Comparison of ENCODE assay signal across 9 cellular contexts in genomic region chr11:46382644-46383403, GRCh38. TPM values are rescaled to one million over a fixed set of nuclear protein-coding genes. Genes with fewer than 3 reads are reported as not detected.
A peak's percentile ranks its signal among the peaks of the same experiment; 100 is the strongest.
DNase-seq lines count a peak whose midpoint lies in the region; ATAC-seq, FAIRE-seq and TF ChIP-seq lines count a peak whose summit lies in the region.
"Had no signal": no experiment of that assay in that cellular context is flagged by ENCODE, and none has a peak within 500 bp of the region (broad histone marks: within the 10 kb centered on the region; RNA-seq: fewer than 3 reads in every experiment).

No MANE protein-coding gene starts in this region.

- H2AFZ ChIP-seq in GM12878 (ENCODE audit: control insufficient read depth, low read depth, low read length): no peak overlapping the region
- H2AFZ ChIP-seq in HepG2 (ENCODE audit: low read length): no peak overlapping the region

- RAD21 ChIA-PET in GM12878 (lab: Charles Lee; ENCODE audit: unreplicated experiment): interaction anchor here (0.7 to 0.9 kb wide), 2 partner anchors 23 to 30 kb away, joined by 3 read pairs; no protein-coding TSS in a partner anchor

- TF ChIP-seq EP300 in GM12878 (IDR thresholded peaks at IDR 0.05; ENCODE audit: borderline replicate concordance in 1 of 2, control insufficient read depth in 1 of 2, low read depth in 2 of 2, low read length in 2 of 2): no peak
- TF ChIP-seq EP300 in HepG2 (IDR thresholded peaks at IDR 0.05; ENCODE audit: low read depth in 2 of 2, low read length in 2 of 2): no peak
- no peak for TF ChIP-seq EP300 in HepG2 (CRISPR knock-in tag; IDR thresholded peaks at IDR 0.05; ENCODE audit: borderline replicate concordance)

- TF ChIP-seq RAD21 in GM12878 (IDR thresholded peaks at IDR 0.05; ENCODE audit: insufficient read depth, low read depth, low read length): no peak
- TF ChIP-seq RAD21 in HepG2 (CRISPR knock-in tag; IDR thresholded peaks at IDR 0.05): no peak

- H3K4me2 ChIP-seq in DOHH2 (ENCODE audit: low read length): no peak overlapping the region
- H3K4me2 ChIP-seq in GM12878 (ENCODE audit: control insufficient read depth, insufficient read depth): peak overlapping the region; percentile 93
- peak overlapping the region; percentile 86 for H3K4me2 ChIP-seq in HepG2 (ENCODE audit: low read depth, low read length)

- H4K20me1 ChIP-seq in DOHH2 (ENCODE audit: control insufficient read depth, insufficient read depth, low read depth, low read length) (no peaks in the 10 kb centered on the region; the same call in 1 of the 2 replicates), GM12878 (ENCODE audit: control insufficient read depth, insufficient read depth) (no peaks in the 10 kb centered on the region), HepG2 (ENCODE audit: insufficient read depth, low read length) (peaks cover 8% of the 10 kb centered on the region)

- FAIRE-seq in GM12878 (lab: Jason Lieb, UNC) (no peak), HepG2 (lab: Jason Lieb, UNC) (peak; percentile 44), GM12891 (lab: Jason Lieb, UNC) (no peak)

- no peak for ATAC-seq in GM12878
- ATAC-seq in HepG2: no peak
- ATAC-seq in HG03159 (IDR thresholded peaks at IDR 0.05; ENCODE audit: unreplicated experiment): no peak

- TF ChIP-seq CTCF in DOHH2 (IDR thresholded peaks at IDR 0.05; ENCODE audit: low read depth, low read length, poor library complexity, severe bottlenecking) (peak; percentile 74), GM12878 (IDR thresholded peaks at IDR 0.05 in 2 of 3, conservative IDR thresholded peaks at IDR 0.05 in 1 of 3; ENCODE audit: control insufficient read depth in 2 of 3, extremely low read depth in 1 of 3, insufficient read depth in 1 of 3, low read depth in 3 of 3, low read length in 3 of 3) (peak in 2 of 3 experiments; percentile 17 to 26; a peak in 3 of 6 replicates), HepG2 (CRISPR knock-in tag; IDR thresholded peaks at IDR 0.05) (peak; percentile 72), vagina (IDR thresholded peaks at IDR 0.05) (peak in 2 of 3 experiments; percentile 1 to 18)

- BruUV-seq in GM12878 (replicated peaks; lab: Mats Ljungman, UMichigan): no TSS peak
- no TSS peak for BruUV-seq in HepG2 (replicated peaks; lab: Mats Ljungman, UMichigan)

- no peaks in the 10 kb centered on the region; the same call in 1 of the 2 replicates for H3K36me3 ChIP-seq in DOHH2 (ENCODE audit: control insufficient read depth, low read length)
- H3K36me3 ChIP-seq in GM12878 (ENCODE audit: control insufficient read depth in 2 of 2, insufficient read depth in 2 of 2, low read length in 1 of 2): peaks cover 0 to 3% of the 10 kb centered on the region in 2 experiments; a peak in 2 of 4 replicates
- 0 out of 5 replicates have a peak, but pooled peaks cover 0 to 1% of the 10 kb centered on the region in 2 experiments for H3K36me3 ChIP-seq in HepG2 (replicated peaks in 1 of 2; ENCODE audit: control insufficient read depth in 1 of 2, insufficient read depth in 2 of 2, low read length in 2 of 2)
- H3K36me3 ChIP-seq in vagina: no peaks in the 10 kb centered on the region

- H3K9me3 ChIP-seq in DOHH2 (ENCODE audit: control insufficient read depth, insufficient read depth, low read length) (no peaks in the 10 kb centered on the region), GM12878 (replicated peaks; ENCODE audit: control insufficient read depth, insufficient read depth, low read length) (no peaks in the 10 kb centered on the region), HepG2 (ENCODE audit: low read length) (no peaks in the 10 kb centered on the region), vagina (no peaks in the 10 kb centered on the region)

- intact Hi-C loops in GM12878 (cut with micrococcal nuclease; ENCODE audit: unreplicated experiment): no loop called here
- intact Hi-C loops in HepG2 (cut with micrococcal nuclease; ENCODE audit: unreplicated experiment): no loop called here
- intact Hi-C loops in vagina (cut with DNase I): loop anchor here (10.0 kb wide), 1 partner anchor 232 kb away; the partner anchor contains the start of genes ATG13 and HARBI1

- H3K27me3 ChIP-seq in DOHH2 (ENCODE audit: control insufficient read depth, low read length) (peaks cover 35% of the 10 kb centered on the region), GM12878 (replicated peaks in 1 of 2; ENCODE audit: control insufficient read depth in 2 of 2, insufficient read depth in 2 of 2, low read length in 1 of 2) (peaks cover 7 to 17% of the 10 kb centered on the region in 2 experiments), HepG2 (ENCODE audit: control insufficient read depth in 1 of 2, insufficient read depth in 2 of 2, low read length in 2 of 2) (peaks cover 0 to 6% of the 10 kb centered on the region in 2 experiments; a peak in 2 of 5 replicates), vagina (no peaks in the 10 kb centered on the region)

- H3K27ac ChIP-seq in DOHH2 (ENCODE audit: low read depth, low read length) (no peak overlapping the region), GM12878 (ENCODE audit: control insufficient read depth, insufficient read depth) (no peak overlapping the region), HepG2 (ENCODE audit: extremely low read length, insufficient read depth, low read length) (no peak overlapping the region), vagina (no peak overlapping the region)

- H3K9me2 ChIP-seq in DOHH2 (replicated peaks; ENCODE audit: control insufficient read depth, low read length): no peaks in the 10 kb centered on the region

- no peak overlapping the region for H3K9ac ChIP-seq in GM12878 (ENCODE audit: control insufficient read depth, insufficient read depth, low read length)
- H3K9ac ChIP-seq in HepG2 (ENCODE audit: insufficient read depth, low read depth, low read length): peak overlapping the region; percentile 66

- H3F3A ChIP-seq in DOHH2 (ENCODE audit: control insufficient read depth, insufficient read depth): no peaks in the 10 kb centered on the region

- no peak overlapping the region for H3K4me3 ChIP-seq in DOHH2 (ENCODE audit: low read length)
- H3K4me3 ChIP-seq in GM12878: no peak overlapping the region
- peak overlapping the region; percentile 77 to 92 (median 85) for H3K4me3 ChIP-seq in HepG2 (replicated peaks in 1 of 3; ENCODE audit: insufficient read depth in 1 of 3, low read depth in 2 of 3, low read length in 3 of 3)
- peak overlapping the region; percentile 68 to 79 for H3K4me3 ChIP-seq in vagina

- SMC1A ChIA-PET in GM12878 (lab: Charles Lee; ENCODE audit: uncharacterized antibody, unreplicated experiment): interaction anchor here (0.6 to 1.2 kb wide), 3 partner anchors 10 to 235 kb away, joined by 3 read pairs; partner anchors contain the start of genes ATG13 and HARBI1

- in situ Hi-C loops in GM12878 (cut with MboI) (no loop called here), HepG2 (cut with HindIII; ENCODE audit: extremely low pct_ligation_motif_present, low pct_unique_long_range_greater_than_20kb) (no loop called here)

- DNase-seq in LoVo (ENCODE audit: low spot score) (peak; percentile 39), GM12878 (ENCODE audit: low read depth, low spot score) (no peak), HepG2 (ENCODE audit: low spot score) (peak; percentile 57), vagina (ENCODE audit: extremely low spot score in 2 of 2) (no peak), GM12891 (ENCODE audit: insufficient read length, low spot score) (no peak)
- no peak for DNase-seq in stimulated activated CD4-positive, alpha-beta T cell treated with anti-CD3 and anti-CD28 coated beads, Interleukin-2, amount 100 ng/mL, for 48 hours
- DNase-seq: activated B cell treated with CpG ODN at 0.5 μM for 24 hours had no signal

- H3K4me1 ChIP-seq in DOHH2 (ENCODE audit: control insufficient read depth, low read length): peaks cover 19% of the 10 kb centered on the region
- H3K4me1 ChIP-seq in GM12878 (ENCODE audit: control insufficient read depth, insufficient read depth, low read length): peaks cover 8% of the 10 kb centered on the region
- H3K4me1 ChIP-seq in HepG2 (ENCODE audit: insufficient read depth, low read length): peaks cover 49% of the 10 kb centered on the region
- H3K4me1 ChIP-seq in vagina: peaks cover 23% of the 10 kb centered on the region

- POLR2A ChIA-PET in GM12878 (lab: Charles Lee): interaction anchor here (0.6 kb wide), 2 partner anchors 32 to 95 kb away, joined by 4 to 6 read pairs; no protein-coding TSS in a partner anchor
- POLR2A ChIA-PET in HepG2 (lab: Yijun Ruan, JAX): interaction anchor here (0.7 to 1.2 kb wide), 3 partner anchors 9 to 171 kb away, joined by 3 to 9 read pairs (median 4); partner anchors contain the start of gene CHRM4

- CTCF ChIA-PET in GM12878 (lab: Yijun Ruan, JAX): interaction anchor here (0.9 to 1.8 kb wide), 12 partner anchors 13 to 235 kb away, joined by 3 to 9 read pairs (median 4); no protein-coding TSS in a partner anchor
- CTCF ChIA-PET in HepG2 (lab: Yijun Ruan, JAX; ENCODE audit: low intra/inter-chr PET ratio, low total read pairs): no interaction called here

- 68% methylated on average over 15 of the region's 18 CpGs for WGBS in GM12878 (ENCODE audit: insufficient coverage, insufficient replicate concordance, low lambda C conversion rate, missing lambda C conversion rate)
- WGBS in HepG2 (ENCODE audit: low lambda C conversion rate): 42% methylated on average over 13 of the region's 18 CpGs

- TF ChIP-seq POLR2A in GM12878 (IDR thresholded peaks at IDR 0.05; ENCODE audit: low read depth, low read length) (no peak), HepG2 (IDR thresholded peaks at IDR 0.05; ENCODE audit: insufficient read depth in 1 of 2, low read depth in 2 of 2, low read length in 2 of 2) (no peak), vagina (IDR thresholded peaks at IDR 0.05) (no peak), GM12891 (IDR thresholded peaks at IDR 0.05; ENCODE audit: low read depth, low read length) (no peak)

- no peaks in the 10 kb centered on the region for H3K79me2 ChIP-seq in DOHH2 (ENCODE audit: control insufficient read depth, low read length)
- H3K79me2 ChIP-seq in GM12878 (ENCODE audit: control insufficient read depth, insufficient read depth, low read length): no peaks in the 10 kb centered on the region
- H3K79me2 ChIP-seq in HepG2 (ENCODE audit: insufficient read depth, low read length): peaks cover 4% of the 10 kb centered on the region

RNA-seq across cellular contexts. Expression of gene MDK, which starts 1.4 kb away (rescaled TPM):
- 9.0 and 12.6 TPM in 2 replicates for total RNA-seq in GM12878 (2013; cell fraction: nucleolus; rRNA removed)
- 6.9 and 8.5 TPM in 2 replicates for total RNA-seq in GM12878 (2014; rRNA removed)
- total RNA-seq in GM12878 (2014; rRNA removed; fragmentation: Illumina TruSeq; extraction: Trizol): 4.7 and 5.5 TPM in 2 replicates
- 11.2 and 12.8 TPM in 2 replicates for total RNA-seq in GM12878 (2021)
- polyA plus RNA-seq in GM12878 (2011; ENCODE audit: low read depth): 7.4 TPM
- 2.6 and 3.8 TPM in 2 replicates for polyA plus RNA-seq in GM12878 (2011; rRNA removed)
- polyA plus RNA-seq in GM12878 (2011; cell fraction: cytosol; rRNA removed): 9.0 and 10.2 TPM in 2 replicates
- polyA plus RNA-seq in GM12878 (2011; cell fraction: nucleus; rRNA removed): 4.6 and 4.7 TPM in 2 replicates
- polyA plus RNA-seq in GM12878 (2012): 6.1 and 9.0 TPM in 2 replicates
- polyA plus RNA-seq in GM12878 (2014; fragmentation: Illumina TruSeq; extraction: Trizol): 3.0 and 12.3 TPM in 2 replicates
- polyA plus RNA-seq in GM12878 (2014; fragmentation: Nextera tagmentation; extraction: Ambion mirVana): 1 to 10 TPM in 1 of 2 experiments, under 1 TPM in 1; 0.77 to 2.3 TPM
- polyA plus RNA-seq in GM12878 (2014; rRNA removed): 12.6 and 17.8 TPM in 2 replicates
- 10 to 100 TPM; 11.8 to 13.7 TPM for polyA plus RNA-seq in GM12878 (2016; fragmentation: Nextera tagmentation; extraction: Ambion mirVana)
- polyA minus RNA-seq in GM12878 (2011; rRNA and poly(A)+ RNA removed): 1.4 and 1.5 TPM in 2 replicates
- 2.5 TPM in 1 of 2 replicates, not detected in the other for polyA minus RNA-seq in GM12878 (2011; cell fraction: cytosol; rRNA and poly(A)+ RNA removed)
- 0.48 and 1.3 TPM in 2 replicates for polyA minus RNA-seq in GM12878 (2011; cell fraction: nucleus; rRNA and poly(A)+ RNA removed)
- 149 and 312 TPM in 2 replicates for total RNA-seq in HepG2 (2016; rRNA removed; fragmentation: Illumina TruSeq; extraction: Trizol)
- 310 and 356 TPM in 2 replicates for total RNA-seq in HepG2 (2016; cell fraction: cytosol; rRNA removed; fragmentation: Illumina TruSeq; extraction: Trizol; ENCODE audit: low read depth)
- 138 and 308 TPM in 2 replicates for total RNA-seq in HepG2 (2016; cell fraction: insoluble cytoplasmic fraction; rRNA removed; fragmentation: Illumina TruSeq; extraction: Trizol)
- 284 and 347 TPM in 2 replicates for total RNA-seq in HepG2 (2016; cell fraction: membrane; rRNA removed; fragmentation: Illumina TruSeq; extraction: Trizol)
- total RNA-seq in HepG2 (2016; cell fraction: nucleus; rRNA removed; fragmentation: Illumina TruSeq; extraction: Trizol): 197 and 254 TPM in 2 replicates
- 355 and 407 TPM in 2 replicates for polyA plus RNA-seq in HepG2 (2011; rRNA removed)
- 510 and 850 TPM in 2 replicates for polyA plus RNA-seq in HepG2 (2011; cell fraction: cytosol; rRNA removed)
- polyA plus RNA-seq in HepG2 (2011; cell fraction: nucleus; rRNA removed): 205 and 210 TPM in 2 replicates
- polyA plus RNA-seq in HepG2 (2012): 127 and 170 TPM in 2 replicates
- 699 and 772 TPM in 2 replicates for polyA plus RNA-seq in HepG2 (2016; cell fraction: cytosol; fragmentation: Illumina TruSeq; extraction: Trizol; ENCODE audit: low read depth)
- polyA plus RNA-seq in HepG2 (2016; cell fraction: insoluble cytoplasmic fraction; fragmentation: Illumina TruSeq; extraction: Trizol; ENCODE audit: low read depth): 298 and 351 TPM in 2 replicates
- 584 and 631 TPM in 2 replicates for polyA plus RNA-seq in HepG2 (2016; cell fraction: membrane; fragmentation: Illumina TruSeq; extraction: Trizol; ENCODE audit: low read depth)
- 829 and 892 TPM in 2 replicates for polyA plus RNA-seq in HepG2 (2016; cell fraction: nucleus; fragmentation: Illumina TruSeq; extraction: Trizol; ENCODE audit: insufficient read depth, low read depth)
- 1.3 and 126 TPM in 2 replicates for polyA minus RNA-seq in HepG2 (2011; rRNA and poly(A)+ RNA removed; ENCODE audit: low replicate concordance)
- polyA minus RNA-seq in HepG2 (2011; cell fraction: cytosol; rRNA and poly(A)+ RNA removed): 66.8 and 86.0 TPM in 2 replicates
- polyA minus RNA-seq in HepG2 (2011; cell fraction: nucleus; rRNA and poly(A)+ RNA removed): 18.5 and 19.3 TPM in 2 replicates
- 142 TPM for total RNA-seq in vagina
- 2.5 TPM for polyA plus RNA-seq in GM12891 (2012; ENCODE audit: low read depth, missing spikeins)

RNA-seq across cellular contexts. Expression of gene CHRM4, which starts 8.8 kb away (rescaled TPM):
- total RNA-seq in GM12878 (2013; cell fraction: nucleolus; rRNA removed): not detected in 2 replicates
- total RNA-seq in GM12878 (2014; rRNA removed) (0.23 TPM in 1 of 2 replicates, not detected in the other), GM12878 (2014; rRNA removed; fragmentation: Illumina TruSeq; extraction: Trizol) (not detected in 2 replicates), GM12878 (2021) (0.13 TPM in 1 of 2 replicates, not detected in the other), HepG2 (2016; rRNA removed; fragmentation: Illumina TruSeq; extraction: Trizol) (0.13 TPM in 1 of 2 replicates, not detected in the other), vagina (not detected)
- polyA plus RNA-seq in GM12878 (2011; ENCODE audit: low read depth): 0.17 TPM
- polyA plus RNA-seq in GM12878 (2011; rRNA removed) (not detected in 2 replicates), GM12878 (2014; fragmentation: Illumina TruSeq; extraction: Trizol) (0.12 TPM in 1 of 2 replicates, not detected in the other), GM12878 (2014; fragmentation: Nextera tagmentation; extraction: Ambion mirVana) (not detected), GM12878 (2014; rRNA removed) (not detected in 2 replicates), GM12878 (2016; fragmentation: Nextera tagmentation; extraction: Ambion mirVana) (not detected), HepG2 (2011; rRNA removed) (0.21 and 0.22 TPM in 2 replicates)
- polyA plus RNA-seq in GM12878 (2011; cell fraction: cytosol; rRNA removed): 0.04 and 0.05 TPM in 2 replicates
- polyA plus RNA-seq in GM12878 (2011; cell fraction: nucleus; rRNA removed): 0.13 TPM in 1 of 2 replicates, not detected in the other
- polyA plus RNA-seq in GM12878 (2012): 0.11 and 0.16 TPM in 2 replicates
- polyA minus RNA-seq in GM12878 (2011; rRNA and poly(A)+ RNA removed): not detected in 2 replicates
- not detected in 2 replicates for polyA minus RNA-seq in GM12878 (2011; cell fraction: cytosol; rRNA and poly(A)+ RNA removed)
- not detected in 2 replicates for polyA minus RNA-seq in GM12878 (2011; cell fraction: nucleus; rRNA and poly(A)+ RNA removed)
- total RNA-seq in HepG2 (2016; cell fraction: cytosol; rRNA removed; fragmentation: Illumina TruSeq; extraction: Trizol; ENCODE audit: low read depth): not detected in 2 replicates
- total RNA-seq in HepG2 (2016; cell fraction: insoluble cytoplasmic fraction; rRNA removed; fragmentation: Illumina TruSeq; extraction: Trizol): 0.11 TPM in 1 of 2 replicates, not detected in the other
- total RNA-seq in HepG2 (2016; cell fraction: membrane; rRNA removed; fragmentation: Illumina TruSeq; extraction: Trizol): 0.15 TPM in 1 of 2 replicates, not detected in the other
- total RNA-seq in HepG2 (2016; cell fraction: nucleus; rRNA removed; fragmentation: Illumina TruSeq; extraction: Trizol): 0.25 TPM in 1 of 2 replicates, not detected in the other
- polyA plus RNA-seq in HepG2 (2011; cell fraction: cytosol; rRNA removed): 0.12 and 0.19 TPM in 2 replicates
- 0.43 and 0.85 TPM in 2 replicates for polyA plus RNA-seq in HepG2 (2011; cell fraction: nucleus; rRNA removed)
- 0.27 TPM in 1 of 2 replicates, not detected in the other for polyA plus RNA-seq in HepG2 (2012)
- polyA plus RNA-seq in HepG2 (2016; cell fraction: cytosol; fragmentation: Illumina TruSeq; extraction: Trizol; ENCODE audit: low read depth): 0.08 TPM in 1 of 2 replicates, not detected in the other
- 0.15 TPM in 1 of 2 replicates, not detected in the other for polyA plus RNA-seq in HepG2 (2016; cell fraction: insoluble cytoplasmic fraction; fragmentation: Illumina TruSeq; extraction: Trizol; ENCODE audit: low read depth)
- polyA plus RNA-seq in HepG2 (2016; cell fraction: membrane; fragmentation: Illumina TruSeq; extraction: Trizol; ENCODE audit: low read depth): 0.21 TPM in 1 of 2 replicates, not detected in the other
- polyA plus RNA-seq in HepG2 (2016; cell fraction: nucleus; fragmentation: Illumina TruSeq; extraction: Trizol; ENCODE audit: insufficient read depth, low read depth): 0.41 TPM in 1 of 2 replicates, not detected in the other
- 0.58 and 0.90 TPM in 2 replicates for polyA minus RNA-seq in HepG2 (2011; rRNA and poly(A)+ RNA removed; ENCODE audit: low replicate concordance)
- not detected in 2 replicates for polyA minus RNA-seq in HepG2 (2011; cell fraction: cytosol; rRNA and poly(A)+ RNA removed)
- polyA minus RNA-seq in HepG2 (2011; cell fraction: nucleus; rRNA and poly(A)+ RNA removed): 0.50 and 0.52 TPM in 2 replicates
- polyA plus RNA-seq in GM12891 (2012; ENCODE audit: low read depth, missing spikeins): 0.22 TPM

RNA-seq across cellular contexts. Expression of gene DGKZ, which starts 35.6 kb away (rescaled TPM):
- total RNA-seq in GM12878 (2013; cell fraction: nucleolus; rRNA removed): 125 and 130 TPM in 2 replicates
- 59.0 and 67.4 TPM in 2 replicates for total RNA-seq in GM12878 (2014; rRNA removed)
- total RNA-seq in GM12878 (2014; rRNA removed; fragmentation: Illumina TruSeq; extraction: Trizol): 17.5 and 22.3 TPM in 2 replicates
- total RNA-seq in GM12878 (2021): 69.3 and 78.4 TPM in 2 replicates
- 16.5 TPM for polyA plus RNA-seq in GM12878 (2011; ENCODE audit: low read depth)
- 16.5 and 35.2 TPM in 2 replicates for polyA plus RNA-seq in GM12878 (2011; rRNA removed)
- 68.4 and 86.8 TPM in 2 replicates for polyA plus RNA-seq in GM12878 (2011; cell fraction: cytosol; rRNA removed)
- polyA plus RNA-seq in GM12878 (2011; cell fraction: nucleus; rRNA removed): 403 and 444 TPM in 2 replicates
- polyA plus RNA-seq in GM12878 (2012): 43.3 and 52.1 TPM in 2 replicates
- polyA plus RNA-seq in GM12878 (2014; fragmentation: Illumina TruSeq; extraction: Trizol): 8.3 and 29.0 TPM in 2 replicates
- 1 to 10 TPM in 1 of 2 experiments, under 1 TPM in 1; 0.50 to 1.6 TPM for polyA plus RNA-seq in GM12878 (2014; fragmentation: Nextera tagmentation; extraction: Ambion mirVana)
- 68.4 and 78.5 TPM in 2 replicates for polyA plus RNA-seq in GM12878 (2014; rRNA removed)
- 10 to 100 TPM; 43.7 to 44.6 TPM for polyA plus RNA-seq in GM12878 (2016; fragmentation: Nextera tagmentation; extraction: Ambion mirVana)
- 36.9 and 81.4 TPM in 2 replicates for polyA minus RNA-seq in GM12878 (2011; rRNA and poly(A)+ RNA removed)
- 26.5 and 41.5 TPM in 2 replicates for polyA minus RNA-seq in GM12878 (2011; cell fraction: cytosol; rRNA and poly(A)+ RNA removed)
- 67.3 and 115 TPM in 2 replicates for polyA minus RNA-seq in GM12878 (2011; cell fraction: nucleus; rRNA and poly(A)+ RNA removed)
- 14.6 and 20.7 TPM in 2 replicates for total RNA-seq in HepG2 (2016; rRNA removed; fragmentation: Illumina TruSeq; extraction: Trizol)
- 11.9 and 13.2 TPM in 2 replicates for total RNA-seq in HepG2 (2016; cell fraction: cytosol; rRNA removed; fragmentation: Illumina TruSeq; extraction: Trizol; ENCODE audit: low read depth)
- 11.6 and 19.8 TPM in 2 replicates for total RNA-seq in HepG2 (2016; cell fraction: insoluble cytoplasmic fraction; rRNA removed; fragmentation: Illumina TruSeq; extraction: Trizol)
- 26.9 and 29.6 TPM in 2 replicates for total RNA-seq in HepG2 (2016; cell fraction: membrane; rRNA removed; fragmentation: Illumina TruSeq; extraction: Trizol)
- total RNA-seq in HepG2 (2016; cell fraction: nucleus; rRNA removed; fragmentation: Illumina TruSeq; extraction: Trizol): 18.5 and 22.1 TPM in 2 replicates
- polyA plus RNA-seq in HepG2 (2011; rRNA removed): 15.8 and 17.6 TPM in 2 replicates
- 8.8 and 15.2 TPM in 2 replicates for polyA plus RNA-seq in HepG2 (2011; cell fraction: cytosol; rRNA removed)
- 108 and 162 TPM in 2 replicates for polyA plus RNA-seq in HepG2 (2011; cell fraction: nucleus; rRNA removed)
- polyA plus RNA-seq in HepG2 (2012): 11.6 and 19.4 TPM in 2 replicates
- 18.6 and 18.8 TPM in 2 replicates for polyA plus RNA-seq in HepG2 (2016; cell fraction: cytosol; fragmentation: Illumina TruSeq; extraction: Trizol; ENCODE audit: low read depth)
- polyA plus RNA-seq in HepG2 (2016; cell fraction: insoluble cytoplasmic fraction; fragmentation: Illumina TruSeq; extraction: Trizol; ENCODE audit: low read depth): 21.9 and 30.3 TPM in 2 replicates
- polyA plus RNA-seq in HepG2 (2016; cell fraction: membrane; fragmentation: Illumina TruSeq; extraction: Trizol; ENCODE audit: low read depth): 44.5 and 49.9 TPM in 2 replicates
- 65.9 and 71.9 TPM in 2 replicates for polyA plus RNA-seq in HepG2 (2016; cell fraction: nucleus; fragmentation: Illumina TruSeq; extraction: Trizol; ENCODE audit: insufficient read depth, low read depth)
- polyA minus RNA-seq in HepG2 (2011; rRNA and poly(A)+ RNA removed; ENCODE audit: low replicate concordance): 43.2 and 71.9 TPM in 2 replicates
- 12.3 and 14.8 TPM in 2 replicates for polyA minus RNA-seq in HepG2 (2011; cell fraction: cytosol; rRNA and poly(A)+ RNA removed)
- 15.9 and 16.9 TPM in 2 replicates for polyA minus RNA-seq in HepG2 (2011; cell fraction: nucleus; rRNA and poly(A)+ RNA removed)
- 78.8 TPM for total RNA-seq in vagina
- 39.6 TPM for polyA plus RNA-seq in GM12891 (2012; ENCODE audit: low read depth, missing spikeins)

Comparison
In these comparisons a context has a peak if more than half of its experiments do, and no peak if none do; other contexts are left out.
1. H3K4me3 ChIP-seq: peak in HepG2 (3 of 3) and vagina (2 of 2); none in DOHH2 (single experiment) and GM12878 (single experiment).
2. CTCF ChIP-seq: peak in every context shown above with its lines; median percentile 74 in DOHH2; 72 in HepG2; 22 in GM12878; 10 in vagina.
3. DNase-seq: peak in LoVo (single experiment) and HepG2 (single experiment); none in GM12878 (single experiment), vagina (0 of 2), GM12891 (single experiment) and stimulated activated CD4-positive, alpha-beta T cell treated with anti-CD3 and anti-CD28 coated beads, Interleukin-2, amount 100 ng/mL, for 48 hours (0 of 2).
4. RNA of gene MDK, which starts 1.4 kb away (total RNA-seq): 138 to 356 TPM in HepG2 and 142 TPM in vagina (single experiment); 4.7 to 12.8 TPM in GM12878; every median in the first group is over 10 times any median in the second.